In genomic region chr17:37246085-37246484, GRCh38 we compare ENCODE assay signal across 36 cellular contexts.
"Had no signal": no experiment of that assay in that cellular context is flagged by ENCODE, and none has a peak within 500 bp of the region (broad histone marks: within the 10 kb centered on the region; RNA-seq: fewer than 3 reads in every experiment).

No MANE protein-coding gene starts in this region.

- H3K27me3 Mint-ChIP-seq: activated naive CD4-positive, alpha-beta T cell treated with anti-CD3 and anti-CD28 coated beads, Interleukin-2, amount 10 ng/mL, durations not matched to agents 7 days and 5 days; activated naive CD4-positive, alpha-beta T cell treated with anti-CD3 and anti-CD28 coated beads, Interleukin-2, amount 50 U/mL, for 24 hours; activated naive CD8-positive, alpha-beta T cell; activated naive CD8-positive, alpha-beta T cell treated with anti-CD3 and anti-CD28 coated beads for 36 hours; activated naive CD8-positive, alpha-beta T cell treated with anti-CD3 and anti-CD28 coated beads, Interleukin-2, amount 10 ng/mL, durations not matched to agents 7 days and 5 days; activated naive CD8-positive, alpha-beta T cell treated with anti-CD3 and anti-CD28 coated beads, Interleukin-2, amount 50 U/mL, for 24 hours; activated T-cell treated with anti-CD3 and anti-CD28 coated beads, Interleukin-2, amount 50 U/mL, for 24 hours; activated T-helper 17 cell treated with anti-CD3 and anti-CD28 coated beads, Interleukin-2, amount 50 U/mL, for 72 hours; brain; central memory CD8-positive, alpha-beta T cell had no signal

- H3K9me3 ChIP-seq: adrenal gland, ascending aorta, body of pancreas, breast epithelium had no signal

- DNase-seq: activated effector memory CD4-positive, alpha-beta T cell treated with anti-CD3 and anti-CD28 coated beads, Interleukin-2, amount 50 U/mL, for 16 hours; activated effector memory CD4-positive, alpha-beta T cell treated with Interleukin-2 at 50 U/mL for 16 hours; activated gamma-delta T cell; activated gamma-delta T cell treated with Interleukin-2 at 50 U/mL for 16 hours; activated naive CD4-positive, alpha-beta T cell; activated naive CD4-positive, alpha-beta T cell treated with anti-CD3 and anti-CD28 coated beads for 36 hours; activated naive CD4-positive, alpha-beta T cell treated with anti-CD3 and anti-CD28 coated beads, Interleukin-2, amount 10 ng/mL, durations not matched to agents 7 days and 5 days; activated naive CD4-positive, alpha-beta T cell treated with anti-CD3 and anti-CD28 coated beads, Interleukin-2, amount 50 U/mL, for 16 hours; activated naive CD4-positive, alpha-beta T cell treated with Interleukin-2 at 50 U/mL for 16 hours; activated naive CD8-positive, alpha-beta T cell treated with anti-CD3 and anti-CD28 coated beads for 36 hours; activated naive CD8-positive, alpha-beta T cell treated with anti-CD3 and anti-CD28 coated beads, Interleukin-2, amount 10 ng/mL, durations not matched to agents 7 days and 5 days; activated naive CD8-positive, alpha-beta T cell treated with anti-CD3 and anti-CD28 coated beads, Interleukin-2, amount 50 U/mL, for 24 hours; activated T-cell treated with anti-CD3 and anti-CD28 coated beads, Interleukin-2, amount 50 U/mL, for 24 hours; activated T-cell treated with anti-CD3 and anti-CD28 coated beads, Interleukin-2, amount 50 U/mL, for 4 hours; activated T-cell treated with anti-CD3 and anti-CD28 coated beads, Interleukin-2, amount 50 U/mL, for 48 hours; activated T-cell treated with anti-CD3 and anti-CD28 coated beads, Interleukin-2, amount 50 U/mL, for 72 hours; adrenal gland; amniotic stem cell; amygdala; anterior cingulate cortex; aorta; body of pancreas; brain microvascular endothelial cell; caudate nucleus; central memory CD4-positive, alpha-beta T cell; cerebellar nuclear complex had no signal

- H3K27me3 ChIP-seq: adrenal gland, ascending aorta, body of pancreas, brain microvascular endothelial cell, breast epithelium, cardiac muscle cell had no signal

- H3K4me3 Mint-ChIP-seq: activated naive CD4-positive, alpha-beta T cell treated with anti-CD3 and anti-CD28 coated beads for 36 hours; activated naive CD4-positive, alpha-beta T cell treated with anti-CD3 and anti-CD28 coated beads, Interleukin-2, amount 10 ng/mL, durations not matched to agents 7 days and 5 days; activated naive CD4-positive, alpha-beta T cell treated with anti-CD3 and anti-CD28 coated beads, Interleukin-2, amount 50 U/mL, for 24 hours; activated naive CD8-positive, alpha-beta T cell; activated naive CD8-positive, alpha-beta T cell treated with anti-CD3 and anti-CD28 coated beads for 36 hours; activated naive CD8-positive, alpha-beta T cell treated with anti-CD3 and anti-CD28 coated beads, Interleukin-2, amount 10 ng/mL, durations not matched to agents 7 days and 5 days; activated naive CD8-positive, alpha-beta T cell treated with anti-CD3 and anti-CD28 coated beads, Interleukin-2, amount 50 U/mL, for 24 hours; activated T-cell treated with anti-CD3 and anti-CD28 coated beads, Interleukin-2, amount 50 U/mL, for 24 hours; activated T-cell treated with anti-CD3 and anti-CD28 coated beads, Interleukin-2, amount 50 U/mL, for 4 hours; activated T-cell treated with anti-CD3 and anti-CD28 coated beads, Interleukin-2, amount 50 U/mL, for 72 hours; activated T-helper 1 cell treated with anti-CD3 and anti-CD28 coated beads, Interleukin-12 subunit alpha, Interleukin-12 subunit beta, Interleukin-2, Interleukin-4 antibody, amounts not matched to agents 30 ng/mL and 10 ng/mL and 1 ng/mL, durations not matched to agents 14 hours and 24 hours and 36 hours; activated T-helper 17 cell treated with anti-CD3 and anti-CD28 coated beads, Interleukin-2, amount 50 U/mL, for 72 hours; brain; central memory CD8-positive, alpha-beta T cell had no signal

- H3K27ac Mint-ChIP-seq: activated naive CD4-positive, alpha-beta T cell treated with anti-CD3 and anti-CD28 coated beads for 36 hours; activated naive CD4-positive, alpha-beta T cell treated with anti-CD3 and anti-CD28 coated beads, Interleukin-2, amount 10 ng/mL, durations not matched to agents 7 days and 5 days; activated naive CD4-positive, alpha-beta T cell treated with anti-CD3 and anti-CD28 coated beads, Interleukin-2, amount 50 U/mL, for 24 hours; activated naive CD8-positive, alpha-beta T cell; activated naive CD8-positive, alpha-beta T cell treated with anti-CD3 and anti-CD28 coated beads for 36 hours; activated naive CD8-positive, alpha-beta T cell treated with anti-CD3 and anti-CD28 coated beads, Interleukin-2, amount 10 ng/mL, durations not matched to agents 7 days and 5 days; activated naive CD8-positive, alpha-beta T cell treated with anti-CD3 and anti-CD28 coated beads, Interleukin-2, amount 50 U/mL, for 24 hours; activated T-cell treated with anti-CD3 and anti-CD28 coated beads, Interleukin-2, amount 50 U/mL, for 72 hours; activated T-helper 1 cell treated with anti-CD3 and anti-CD28 coated beads, Interleukin-12 subunit alpha, Interleukin-12 subunit beta, Interleukin-2, Interleukin-4 antibody, amounts not matched to agents 30 ng/mL and 10 ng/mL and 1 ng/mL, durations not matched to agents 14 hours and 24 hours and 36 hours; activated T-helper 17 cell treated with anti-CD3 and anti-CD28 coated beads, Interleukin-2, amount 50 U/mL, for 72 hours had no signal

- H3K4me1 ChIP-seq: adrenal gland, ascending aorta, body of pancreas, breast epithelium had no signal

- H3K27ac ChIP-seq: adrenal gland, ascending aorta, body of pancreas, brain microvascular endothelial cell, breast epithelium, cardiac muscle cell had no signal

- H3K4me1 Mint-ChIP-seq: activated naive CD4-positive, alpha-beta T cell treated with anti-CD3 and anti-CD28 coated beads, Interleukin-2, amount 10 ng/mL, durations not matched to agents 7 days and 5 days; activated naive CD4-positive, alpha-beta T cell treated with anti-CD3 and anti-CD28 coated beads, Interleukin-2, amount 50 U/mL, for 24 hours; activated naive CD8-positive, alpha-beta T cell treated with anti-CD3 and anti-CD28 coated beads for 36 hours; activated naive CD8-positive, alpha-beta T cell treated with anti-CD3 and anti-CD28 coated beads, Interleukin-2, amount 50 U/mL, for 24 hours; activated T-helper 17 cell treated with anti-CD3 and anti-CD28 coated beads, Interleukin-2, amount 50 U/mL, for 72 hours; brain; central memory CD8-positive, alpha-beta T cell had no signal

- H3K4me3 ChIP-seq: adrenal gland, ascending aorta, body of pancreas, breast epithelium, cardiac muscle cell had no signal

- ATAC-seq: activated naive CD4-positive, alpha-beta T cell treated with anti-CD3 and anti-CD28 coated beads, Interleukin-2, amount 50 U/mL, for 72 hours; activated naive CD8-positive, alpha-beta T cell treated with anti-CD3 and anti-CD28 coated beads, Interleukin-2, amount 50 U/mL, for 24 hours; activated T-cell treated with anti-CD3 and anti-CD28 coated beads, Interleukin-2, amount 50 U/mL, for 4 hours; activated T-cell treated with anti-CD3 and anti-CD28 coated beads, Interleukin-2, amount 50 U/mL, for 72 hours; activated T-helper 17 cell treated with anti-CD3 and anti-CD28 coated beads, Interleukin-2, amount 50 U/mL, for 72 hours; body of pancreas had no signal
